In the genomic region with DNA sequence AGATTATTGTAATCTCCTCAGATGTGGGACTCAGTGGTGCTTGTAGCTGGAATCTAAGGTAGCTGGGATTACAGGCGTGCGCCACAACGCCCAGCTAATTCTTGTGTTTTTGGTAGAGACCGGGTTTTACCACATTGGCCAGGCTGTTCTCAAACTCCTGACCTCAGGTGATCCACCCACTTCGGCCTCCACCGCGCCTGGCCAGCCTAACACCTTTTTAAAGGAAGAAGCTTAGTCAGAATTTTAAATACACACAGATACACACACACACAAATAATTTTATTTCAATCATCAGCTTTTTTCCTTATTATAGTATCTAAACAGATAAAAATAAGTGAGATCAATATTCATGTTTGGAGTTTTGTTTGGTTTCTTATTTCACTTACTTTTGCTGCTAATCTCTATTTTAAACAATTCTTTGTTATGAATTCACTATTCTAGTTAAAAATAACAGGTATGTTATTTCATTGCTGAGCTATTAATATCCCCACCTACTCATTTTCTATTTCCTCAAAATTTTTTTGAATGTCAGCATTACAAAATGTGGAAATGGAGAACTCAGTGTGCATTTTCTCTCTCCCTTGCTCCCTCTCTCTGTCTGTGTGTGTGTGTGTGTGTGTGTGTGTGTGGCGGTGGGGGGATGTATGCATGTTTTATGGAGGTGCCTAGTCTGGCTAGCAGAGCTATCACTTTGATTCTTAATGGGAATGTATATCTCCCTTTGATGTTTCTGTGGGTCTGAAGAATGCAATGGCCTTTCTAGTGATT, we compare ENCODE assay signal across 22 cellular contexts.
"Had no signal": no experiment of that assay in that cellular context is flagged by ENCODE, and none has a peak within 500 bp of the region (broad histone marks: within the 10 kb centered on the region; RNA-seq: fewer than 3 reads in every experiment).

No MANE protein-coding gene starts in this region.

- H3K27ac ChIP-seq: epithelial cell of prostate, gastrocnemius medialis, heart right ventricle, suprapubic skin had no signal

- H3K4me1 ChIP-seq: gastrocnemius medialis, heart right ventricle, suprapubic skin had no signal

- H3K9me3 ChIP-seq: gastrocnemius medialis, mucosa of descending colon, suprapubic skin had no signal

- ATAC-seq: activated CD8-positive, alpha-beta T cell treated with anti-CD3 and anti-CD28 coated beads for 36 hours; activated T-cell treated with anti-CD3 and anti-CD28 coated beads, Interleukin-2, amount 50 U/mL, for 72 hours; effector memory CD8-positive, alpha-beta T cell; gastrocnemius medialis; heart right ventricle; left lobe of liver; mucosa of descending colon; naive thymus-derived CD8-positive, alpha-beta T cell had no signal

- H3K27ac Mint-ChIP-seq: activated CD8-positive, alpha-beta T cell treated with anti-CD3 and anti-CD28 coated beads for 36 hours; activated naive CD8-positive, alpha-beta T cell treated with anti-CD3 and anti-CD28 coated beads, Interleukin-2, amount 10 ng/mL, durations not matched to agents 7 days and 5 days; activated T-cell treated with anti-CD3 and anti-CD28 coated beads, Interleukin-2, amount 50 U/mL, for 72 hours; effector memory CD8-positive, alpha-beta T cell; naive thymus-derived CD8-positive, alpha-beta T cell had no signal

- H3K27me3 ChIP-seq: gastrocnemius medialis, heart right ventricle, suprapubic skin had no signal

- H3K4me3 Mint-ChIP-seq: activated CD8-positive, alpha-beta T cell treated with anti-CD3 and anti-CD28 coated beads for 36 hours; activated naive CD8-positive, alpha-beta T cell treated with anti-CD3 and anti-CD28 coated beads, Interleukin-2, amount 10 ng/mL, durations not matched to agents 7 days and 5 days; activated T-cell treated with anti-CD3 and anti-CD28 coated beads, Interleukin-2, amount 50 U/mL, for 72 hours; effector memory CD8-positive, alpha-beta T cell; naive thymus-derived CD8-positive, alpha-beta T cell had no signal

- H3K27me3 Mint-ChIP-seq: activated CD8-positive, alpha-beta T cell treated with anti-CD3 and anti-CD28 coated beads for 36 hours; activated naive CD8-positive, alpha-beta T cell treated with anti-CD3 and anti-CD28 coated beads, Interleukin-2, amount 10 ng/mL, durations not matched to agents 7 days and 5 days; effector memory CD8-positive, alpha-beta T cell; naive thymus-derived CD8-positive, alpha-beta T cell had no signal

- H3K4me1 Mint-ChIP-seq: activated naive CD8-positive, alpha-beta T cell treated with anti-CD3 and anti-CD28 coated beads, Interleukin-2, amount 10 ng/mL, durations not matched to agents 7 days and 5 days had no signal

- H3K36me3 Mint-ChIP-seq: activated naive CD8-positive, alpha-beta T cell treated with anti-CD3 and anti-CD28 coated beads, Interleukin-2, amount 10 ng/mL, durations not matched to agents 7 days and 5 days; naive thymus-derived CD8-positive, alpha-beta T cell had no signal

- FAIRE-seq: bronchial epithelial cell had no signal

- H3K9me3 Mint-ChIP-seq: activated CD8-positive, alpha-beta T cell treated with anti-CD3 and anti-CD28 coated beads for 36 hours; activated naive CD8-positive, alpha-beta T cell treated with anti-CD3 and anti-CD28 coated beads, Interleukin-2, amount 10 ng/mL, durations not matched to agents 7 days and 5 days; activated T-cell treated with anti-CD3 and anti-CD28 coated beads, Interleukin-2, amount 50 U/mL, for 72 hours had no signal

- H3K36me3 ChIP-seq: gastrocnemius medialis, heart right ventricle, suprapubic skin had no signal

- H3K4me3 ChIP-seq: gastrocnemius medialis, heart right ventricle, mucosa of descending colon, suprapubic skin had no signal

- DNase-seq: activated CD4-positive, alpha-beta T cell treated with anti-CD3 and anti-CD28 coated beads for 4 hours; activated CD8-positive, alpha-beta memory T cell treated with anti-CD3 and anti-CD28 coated beads, Interleukin-2, amount 50 U/mL, for 4 hours; activated CD8-positive, alpha-beta T cell treated with anti-CD3 and anti-CD28 coated beads for 36 hours; activated gamma-delta T cell treated with Interleukin-2 at 50 U/mL for 16 hours; activated naive CD8-positive, alpha-beta T cell treated with anti-CD3 and anti-CD28 coated beads, Interleukin-2, amount 10 ng/mL, durations not matched to agents 7 days and 5 days; activated T-cell treated with anti-CD3 and anti-CD28 coated beads, Interleukin-2, amount 50 U/mL, for 72 hours; anterior cingulate cortex; dermis blood vessel endothelial cell; effector memory CD8-positive, alpha-beta T cell; gastrocnemius medialis; heart right ventricle; mucosa of descending colon; naive thymus-derived CD8-positive, alpha-beta T cell; nucleus accumbens; stimulated activated CD4-positive, alpha-beta T cell treated with anti-CD3 and anti-CD28 coated beads, Interleukin-15, amount 100 ng/mL, for 24 hours; stimulated activated CD4-positive, alpha-beta T cell treated with anti-CD3 and anti-CD28 coated beads, Interleukin-4, amount 100 ng/mL, for 24 hours; stimulated activated naive CD4-positive, alpha-beta T cell treated with Interleukin-2 at 50 U/mL for 16 hours; T-helper 2 cell had no signal
